ENCODE assay signal across 1 cellular context in the genomic region with DNA sequence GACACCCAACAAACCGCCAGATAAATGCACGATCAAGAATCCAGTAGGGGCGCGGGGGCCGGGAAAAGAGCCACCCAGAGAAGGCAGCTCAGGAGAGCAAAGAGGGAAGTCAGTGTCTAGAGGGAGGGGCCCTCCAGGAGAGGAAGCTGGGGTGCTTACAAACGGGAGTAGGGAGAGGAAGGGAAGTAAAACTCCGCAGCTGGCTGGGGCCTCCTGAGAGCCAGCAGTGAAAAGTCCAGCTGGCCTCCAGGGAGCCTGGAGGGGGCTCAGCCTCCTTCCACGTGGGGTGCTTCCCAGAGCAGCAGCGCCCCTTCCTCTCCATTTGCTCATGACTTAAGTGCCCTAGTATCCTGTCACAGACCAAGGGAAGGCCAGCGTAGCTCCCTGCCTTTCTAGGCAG.
TF ChIP-seq lines count a peak whose summit lies in the region.

No MANE protein-coding gene starts in this region.

TF ChIP-seq in WTC11, 78 proteins besides CTCF, POLR2A, EP300 and RAD21 (continued from another document):
- TF ChIP-seq ATF6 (CRISPR knock-in tag; IDR thresholded peaks at IDR 0.05) (no peak), NR1H2 (CRISPR knock-in tag; IDR thresholded peaks at IDR 0.05) (no peak)
